28 cellular contexts compared by ENCODE assay signal in the genomic region with DNA sequence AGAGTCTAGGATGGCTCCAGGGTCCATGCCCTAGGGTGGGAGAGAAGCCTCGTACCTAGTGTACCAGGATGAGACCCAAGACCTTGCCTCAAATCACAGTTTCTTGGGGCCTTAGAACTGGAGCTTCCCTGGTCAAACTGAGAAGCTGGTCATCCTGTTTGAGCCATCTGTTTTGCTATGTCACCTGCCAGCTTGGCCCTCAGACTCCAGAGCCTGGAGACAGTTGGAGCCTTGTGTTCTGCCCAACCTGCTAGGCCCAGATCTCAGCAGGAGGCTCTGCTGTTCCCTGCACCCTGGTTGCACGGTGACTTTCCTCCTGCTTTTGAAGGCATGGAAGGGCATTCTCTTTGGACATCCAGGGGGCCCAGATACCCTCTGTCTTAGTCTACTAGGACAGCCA.
"Had no signal": no experiment of that assay in that cellular context is flagged by ENCODE, and none has a peak within 500 bp of the region (broad histone marks: within the 10 kb centered on the region; RNA-seq: fewer than 3 reads in every experiment).

No MANE protein-coding gene starts in this region.

- DNase-seq: activated B cell treated with CpG ODN at 0.5 μM for 24 hours; activated CD4-positive, alpha-beta memory T cell treated with anti-CD3 and anti-CD28 coated beads for 36 hours; activated CD4-positive, alpha-beta T cell treated with anti-CD3 and anti-CD28 coated beads for 4 hours; activated CD4-positive, alpha-beta T cell treated with anti-CD3 and anti-CD28 coated beads, Interleukin-2, amount 10 ng/mL, durations not matched to agents 24 days and 14 days; activated CD4-positive, alpha-beta T cell treated with anti-CD3 and anti-CD28 coated beads, Interleukin-2, amount 50 U/mL, for 1 hour; activated CD4-positive, alpha-beta T cell treated with anti-CD3 and anti-CD28 coated beads, Interleukin-2, amount 50 U/mL, for 4 hours; activated CD4-positive, CD25-positive, alpha-beta regulatory T cell treated with anti-CD3 and anti-CD28 coated beads, Interleukin-2, amount 50 U/mL, for 72 hours; activated CD8-positive, alpha-beta memory T cell treated with anti-CD3 and anti-CD28 coated beads, Interleukin-2, amount 10 ng/mL, durations not matched to agents 7 days and 5 days; activated CD8-positive, alpha-beta T cell treated with anti-CD3 and anti-CD28 coated beads for 36 hours; activated effector memory CD4-positive, alpha-beta T cell treated with anti-CD3 and anti-CD28 coated beads, Interleukin-2, amount 50 U/mL, for 16 hours; activated gamma-delta T cell treated with Interleukin-2 at 50 U/mL for 16 hours; activated naive CD4-positive, alpha-beta T cell; activated naive CD4-positive, alpha-beta T cell treated with anti-CD3 and anti-CD28 coated beads for 36 hours; activated naive CD4-positive, alpha-beta T cell treated with anti-CD3 and anti-CD28 coated beads, Interleukin-2, amount 50 U/mL, for 16 hours; activated naive CD8-positive, alpha-beta T cell treated with anti-CD3 and anti-CD28 coated beads for 36 hours; activated T-cell treated with anti-CD3 and anti-CD28 coated beads for 4 hours; activated T-cell treated with anti-CD3 and anti-CD28 coated beads, Interleukin-2, amount 50 U/mL, for 1 hour; activated T-cell treated with anti-CD3 and anti-CD28 coated beads, Interleukin-2, amount 50 U/mL, for 4 hours; activated T-cell treated with anti-CD3 and anti-CD28 coated beads, Interleukin-2, amount 50 U/mL, for 72 hours; adrenal gland; amniotic stem cell; aorta; body of pancreas; brain microvascular endothelial cell; central memory CD4-positive, alpha-beta T cell; cerebellar nuclear complex; T-helper 2 cell; T-helper 9 cell had no signal
